Comparison of ENCODE assay signal across 15 cellular contexts in genomic region chr2:63121055-63121834, GRCh38.
"Had no signal": no experiment of that assay in that cellular context is flagged by ENCODE, and none has a peak within 500 bp of the region (broad histone marks: within the 10 kb centered on the region; RNA-seq: fewer than 3 reads in every experiment).

No MANE protein-coding gene starts in this region.

- H3K4me3 ChIP-seq: esophagus squamous epithelium, suprapubic skin had no signal

- DNase-seq: activated CD4-positive, alpha-beta T cell treated with anti-CD3 and anti-CD28 coated beads, Interleukin-2, amount 10 ng/mL, durations not matched to agents 7 days and 5 days; activated CD4-positive, CD25-positive, alpha-beta regulatory T cell; activated effector memory CD4-positive, alpha-beta T cell treated with Interleukin-2 at 50 U/mL for 16 hours; activated T-cell treated with anti-CD3 and anti-CD28 coated beads, Interleukin-2, amount 50 U/mL, for 1 hour; brain microvascular endothelial cell; esophagus squamous epithelium; foreskin fibroblast; head of caudate nucleus; left ventricle myocardium superior; stimulated activated CD4-positive, alpha-beta T cell treated with anti-CD3 and anti-CD28 coated beads, Interleukin-4, amount 100 ng/mL, for 1 hour; stimulated activated CD8-positive, alpha-beta memory T cell treated with anti-CD3 and anti-CD28 coated beads, Interleukin-4, amount 100 ng/mL, for 48 hours; stimulated activated naive CD8-positive, alpha-beta T cell treated with anti-CD3 and anti-CD28 coated beads, Interleukin-15, Interleukin-2, amounts not matched to agents 100 U/mL and 50 U/mL, for 24 hours had no signal

- ATAC-seq: left ventricle myocardium superior; stimulated activated naive CD8-positive, alpha-beta T cell treated with anti-CD3 and anti-CD28 coated beads, Interleukin-15, Interleukin-2, amounts not matched to agents 100 U/mL and 50 U/mL, for 24 hours had no signal

- H3K27me3 ChIP-seq: brain microvascular endothelial cell, esophagus squamous epithelium, suprapubic skin had no signal

- H3K27me3 Mint-ChIP-seq: activated CD4-positive, alpha-beta T cell treated with anti-CD3 and anti-CD28 coated beads, Interleukin-2, amount 10 ng/mL, durations not matched to agents 7 days and 5 days; activated naive CD8-positive, alpha-beta T cell had no signal

- H3K9me3 Mint-ChIP-seq: T-helper 1 cell treated with Interleukin-12 subunit alpha and Interleukin-12 subunit beta and Interleukin-4 antibody, amounts not matched to agents 30 μg/mL and 1 μg/mL, for 36 hours had no signal

- H3K36me3 ChIP-seq: brain microvascular endothelial cell, esophagus squamous epithelium had no signal

- H3K27ac Mint-ChIP-seq: activated CD4-positive, alpha-beta T cell treated with anti-CD3 and anti-CD28 coated beads, Interleukin-2, amount 10 ng/mL, durations not matched to agents 7 days and 5 days; activated naive CD8-positive, alpha-beta T cell; T-helper 1 cell treated with Interleukin-12 subunit alpha and Interleukin-12 subunit beta and Interleukin-4 antibody, amounts not matched to agents 30 μg/mL and 1 μg/mL, for 36 hours had no signal

- H3K4me3 Mint-ChIP-seq: activated CD4-positive, alpha-beta T cell treated with anti-CD3 and anti-CD28 coated beads, Interleukin-2, amount 10 ng/mL, durations not matched to agents 7 days and 5 days; activated naive CD8-positive, alpha-beta T cell; T-helper 1 cell treated with Interleukin-12 subunit alpha and Interleukin-12 subunit beta and Interleukin-4 antibody, amounts not matched to agents 30 μg/mL and 1 μg/mL, for 36 hours had no signal

- H3K9me3 ChIP-seq: suprapubic skin had no signal

- H3K27ac ChIP-seq: brain microvascular endothelial cell, esophagus squamous epithelium, suprapubic skin had no signal

- H3K4me1 Mint-ChIP-seq: activated CD4-positive, alpha-beta T cell treated with anti-CD3 and anti-CD28 coated beads, Interleukin-2, amount 10 ng/mL, durations not matched to agents 7 days and 5 days had no signal
